1 cellular context compared by ENCODE assay signal in the genomic region with DNA sequence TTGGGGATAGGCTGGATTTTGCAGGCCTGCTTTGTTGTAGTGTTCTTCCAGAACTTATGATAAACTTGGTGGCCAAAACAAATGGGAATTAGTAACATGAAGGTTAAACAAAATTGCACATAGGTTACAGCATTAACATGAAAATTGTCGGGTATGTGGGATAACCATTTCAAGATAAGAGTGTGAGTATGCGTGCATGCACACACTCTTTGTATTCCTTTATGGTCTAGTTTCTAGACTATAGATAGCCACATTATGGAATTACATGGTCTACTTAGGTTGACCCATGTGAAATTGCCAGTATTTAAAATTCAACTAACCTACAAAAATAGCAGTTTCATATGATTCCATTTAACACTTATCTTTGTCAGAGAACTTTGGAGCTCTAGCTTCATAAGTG.
TF ChIP-seq lines count a peak whose summit lies in the region.

No MANE protein-coding gene starts in this region.

TF ChIP-seq in WTC11, 78 proteins besides CTCF, POLR2A, EP300 and RAD21 (continued from another document):
- TF ChIP-seq, protein P1, sequence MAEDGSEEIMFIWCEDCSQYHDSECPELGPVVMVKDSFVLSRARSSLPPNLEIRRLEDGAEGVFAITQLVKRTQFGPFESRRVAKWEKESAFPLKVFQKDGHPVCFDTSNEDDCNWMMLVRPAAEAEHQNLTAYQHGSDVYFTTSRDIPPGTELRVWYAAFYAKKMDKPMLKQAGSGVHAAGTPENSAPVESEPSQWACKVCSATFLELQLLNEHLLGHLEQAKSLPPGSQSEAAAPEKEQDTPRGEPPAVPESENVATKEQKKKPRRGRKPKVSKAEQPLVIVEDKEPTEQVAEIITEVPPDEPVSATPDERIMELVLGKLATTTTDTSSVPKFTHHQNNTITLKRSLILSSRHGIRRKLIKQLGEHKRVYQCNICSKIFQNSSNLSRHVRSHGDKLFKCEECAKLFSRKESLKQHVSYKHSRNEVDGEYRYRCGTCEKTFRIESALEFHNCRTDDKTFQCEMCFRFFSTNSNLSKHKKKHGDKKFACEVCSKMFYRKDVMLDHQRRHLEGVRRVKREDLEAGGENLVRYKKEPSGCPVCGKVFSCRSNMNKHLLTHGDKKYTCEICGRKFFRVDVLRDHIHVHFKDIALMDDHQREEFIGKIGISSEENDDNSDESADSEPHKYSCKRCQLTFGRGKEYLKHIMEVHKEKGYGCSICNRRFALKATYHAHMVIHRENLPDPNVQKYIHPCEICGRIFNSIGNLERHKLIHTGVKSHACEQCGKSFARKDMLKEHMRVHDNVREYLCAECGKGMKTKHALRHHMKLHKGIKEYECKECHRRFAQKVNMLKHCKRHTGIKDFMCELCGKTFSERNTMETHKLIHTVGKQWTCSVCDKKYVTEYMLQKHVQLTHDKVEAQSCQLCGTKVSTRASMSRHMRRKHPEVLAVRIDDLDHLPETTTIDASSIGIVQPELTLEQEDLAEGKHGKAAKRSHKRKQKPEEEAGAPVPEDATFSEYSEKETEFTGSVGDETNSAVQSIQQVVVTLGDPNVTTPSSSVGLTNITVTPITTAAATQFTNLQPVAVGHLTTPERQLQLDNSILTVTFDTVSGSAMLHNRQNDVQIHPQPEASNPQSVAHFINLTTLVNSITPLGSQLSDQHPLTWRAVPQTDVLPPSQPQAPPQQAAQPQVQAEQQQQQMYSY (CRISPR knock-in tag; IDR thresholded peaks at IDR 0.05): no peak
- TF ChIP-seq SMAD3 (CRISPR knock-in tag; IDR thresholded peaks at IDR 0.05; ENCODE audit: borderline replicate concordance) (no peak), OVOL2 (CRISPR knock-in tag; IDR thresholded peaks at IDR 0.05; ENCODE audit: borderline replicate concordance) (no peak), JAZF1 (CRISPR knock-in tag; IDR thresholded peaks at IDR 0.05) (no peak), NFYB (CRISPR knock-in tag; conservative IDR thresholded peaks at IDR 0.05; ENCODE audit: low read depth) (no peak), NR1H2 (CRISPR knock-in tag; IDR thresholded peaks at IDR 0.05) (no peak)
- TF ChIP-seq, protein P2, sequence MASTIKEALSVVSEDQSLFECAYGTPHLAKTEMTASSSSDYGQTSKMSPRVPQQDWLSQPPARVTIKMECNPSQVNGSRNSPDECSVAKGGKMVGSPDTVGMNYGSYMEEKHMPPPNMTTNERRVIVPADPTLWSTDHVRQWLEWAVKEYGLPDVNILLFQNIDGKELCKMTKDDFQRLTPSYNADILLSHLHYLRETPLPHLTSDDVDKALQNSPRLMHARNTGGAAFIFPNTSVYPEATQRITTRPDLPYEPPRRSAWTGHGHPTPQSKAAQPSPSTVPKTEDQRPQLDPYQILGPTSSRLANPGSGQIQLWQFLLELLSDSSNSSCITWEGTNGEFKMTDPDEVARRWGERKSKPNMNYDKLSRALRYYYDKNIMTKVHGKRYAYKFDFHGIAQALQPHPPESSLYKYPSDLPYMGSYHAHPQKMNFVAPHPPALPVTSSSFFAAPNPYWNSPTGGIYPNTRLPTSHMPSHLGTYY (CRISPR knock-in tag; IDR thresholded peaks at IDR 0.05): no peak
